ENCODE assay signal across 9 cellular contexts in the genomic region with DNA sequence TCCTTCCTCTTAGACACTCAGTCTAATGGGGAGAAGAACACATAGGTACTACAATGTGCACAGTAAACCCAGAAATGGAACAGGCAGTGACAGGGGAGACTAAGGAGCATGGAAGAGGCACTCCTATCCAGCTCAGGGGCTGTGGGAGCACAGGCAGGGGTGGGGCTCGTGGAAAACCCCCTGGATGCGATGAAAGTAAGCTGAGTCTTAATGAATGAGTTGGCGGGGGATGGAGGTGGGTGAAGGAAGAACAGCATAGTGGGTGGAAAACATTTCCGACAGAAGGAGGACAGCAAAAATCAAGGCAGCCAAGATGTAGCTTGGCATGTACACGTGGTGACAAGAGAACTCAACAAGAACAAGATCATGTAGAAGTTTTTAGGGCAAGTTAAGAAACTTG.
"Had no signal": no experiment of that assay in that cellular context is flagged by ENCODE, and none has a peak within 500 bp of the region (broad histone marks: within the 10 kb centered on the region; RNA-seq: fewer than 3 reads in every experiment).

No MANE protein-coding gene starts in this region.

- DNase-seq: GOT3, H7, H9, HFFc6 had no signal

- H3K4me1 ChIP-seq: HAP-1 had no signal

- H3K9me3 Mint-ChIP-seq: H9, HFFc6 had no signal

- H3K27ac Mint-ChIP-seq: H9, HFFc6 had no signal

- H3K27ac ChIP-seq: GM23248 had no signal

- H3K9me3 ChIP-seq: HAP-1 had no signal

- FAIRE-seq: H1, H54 had no signal

- H3K9ac ChIP-seq: GM23248 had no signal

- H3K4me3 Mint-ChIP-seq: H9, HFFc6 had no signal

- H3K36me3 ChIP-seq: HAP-1 had no signal

- ATAC-seq: HCT116 had no signal

- H3K4me3 ChIP-seq: GM23248, HAP-1 had no signal

- H2AFZ ChIP-seq: GM23248 had no signal
